In genomic region chr1:20702416-20702815, GRCh38 we compare ENCODE assay signal across 13 cellular contexts. TPM values are rescaled to one million over a fixed set of nuclear protein-coding genes. Genes with fewer than 3 reads are reported as not detected.
DNase-seq lines count a peak whose midpoint lies in the region; ATAC-seq, FAIRE-seq and TF ChIP-seq lines count a peak whose summit lies in the region.
"Had no signal": no experiment of that assay in that cellular context is flagged by ENCODE, and none has a peak within 500 bp of the region (broad histone marks: within the 10 kb centered on the region; RNA-seq: fewer than 3 reads in every experiment).

No MANE protein-coding gene starts in this region.

- peaks cover 16% of the 10 kb centered on the region; the same call in 1 of the 2 replicates for H3K36me3 Mint-ChIP-seq in HFFc6 (ENCODE audit: low read depth)

- peaks cover 5% of the 10 kb centered on the region for H3K27me3 Mint-ChIP-seq in HFFc6 (ENCODE audit: insufficient read depth)

- no peaks in the 10 kb centered on the region for H3K9me3 Mint-ChIP-seq in HFFc6

- ATAC-seq in HG02981 (IDR thresholded peaks at IDR 0.05; ENCODE audit: unreplicated experiment) (no peak), HG02852 (IDR thresholded peaks at IDR 0.05; ENCODE audit: unreplicated experiment) (no peak)
- ATAC-seq: gastrocnemius medialis had no signal

- H3K4me3 Mint-ChIP-seq in HFFc6, result no peak overlapping the region

- H3K4me1 Mint-ChIP-seq in HFFc6 (ENCODE audit: low read depth), result peaks cover 32% of the 10 kb centered on the region

- DNase-seq in CD1c-positive myeloid dendritic cell (ENCODE audit: extremely low spot score), result peak; percentile 18
- peak; percentile 20 for DNase-seq in HFFc6
- peak; percentile 33 for DNase-seq in amniotic epithelial cell (ENCODE audit: low read depth)
- DNase-seq in left kidney (ENCODE audit: low read depth, low spot score), result peak; percentile 32
- DNase-seq in H54 (ENCODE audit: insufficient read length, low spot score), result no peak
- DNase-seq in globus pallidus (ENCODE audit: low spot score), result no peak
- DNase-seq: activated gamma-delta T cell, gastrocnemius medialis, NCI-H510A, T1000 had no signal

- peak; percentile 69 for TF ChIP-seq CTCF in HFFc6 (IDR thresholded peaks at IDR 0.05)

- no peak overlapping the region for H3K27ac Mint-ChIP-seq in HFFc6

- FAIRE-seq in H54 (lab: Jason Lieb, UNC), result no peak

- no peak for TF ChIP-seq POLR2A in H54 (IDR thresholded peaks at IDR 0.05; ENCODE audit: low read depth, low read length)

RNA-seq across cellular contexts. Expression of gene KIF17, which starts 15.4 kb away (rescaled TPM):
- total RNA-seq in HFFc6 (2021; fragmentation: NEBNext Ultra II Directional; extraction: Animal tissue kit (Norgen Biotek cat#: 25700)), result 1 to 10 TPM; 5.8 to 8.1 (median 7.4) TPM

RNA-seq across cellular contexts. Expression of gene SH2D5, which starts 30.1 kb away (rescaled TPM):
- 10 to 100 TPM; 12.0 to 15.9 (median 13.2) TPM for total RNA-seq in HFFc6 (2021; fragmentation: NEBNext Ultra II Directional; extraction: Animal tissue kit (Norgen Biotek cat#: 25700))
- total RNA-seq: urinary bladder had no signal

RNA-seq across cellular contexts. Expression of gene DDOST, which starts 41.2 kb away (rescaled TPM):
- 100 to 1,000 TPM; 266 to 291 (median 281) TPM for total RNA-seq in HFFc6 (2021; fragmentation: NEBNext Ultra II Directional; extraction: Animal tissue kit (Norgen Biotek cat#: 25700))

Comparison
In these comparisons a context has a peak if more than half of its experiments do, and no peak if none do; other contexts are left out.
1. DNase-seq: peak in CD1c-positive myeloid dendritic cell (single experiment), HFFc6 (single experiment), amniotic epithelial cell (single experiment) and left kidney (single experiment); none in H54 (single experiment) and globus pallidus (single experiment).